23 cellular contexts compared by ENCODE assay signal in genomic region chr10:77377678-77378352, GRCh38.
DNase-seq lines count a peak whose midpoint lies in the region; ATAC-seq, FAIRE-seq and TF ChIP-seq lines count a peak whose summit lies in the region.
"Had no signal": no experiment of that assay in that cellular context is flagged by ENCODE, and none has a peak within 500 bp of the region (broad histone marks: within the 10 kb centered on the region; RNA-seq: fewer than 3 reads in every experiment).

No MANE protein-coding gene starts in this region.

- no peak for TF ChIP-seq EP300 in gastroesophageal sphincter (IDR thresholded peaks at IDR 0.05)

- H3K4me3 Mint-ChIP-seq in H9, result no peak overlapping the region
- no peak overlapping the region for H3K4me3 Mint-ChIP-seq in activated T-cell treated with anti-CD3 and anti-CD28 coated beads, Interleukin-2, amount 50 U/mL, for 72 hours
- H3K4me3 Mint-ChIP-seq: CD8-positive, alpha-beta T cell had no signal

- H3K4me2 ChIP-seq in H9 (ENCODE audit: insufficient read depth, insufficient read length, low read length), result no peak overlapping the region

- H3K4me1 Mint-ChIP-seq in H9, result peaks cover 9 to 14% of the 10 kb centered on the region in 2 experiments; a peak in 3 of 4 replicates
- H3K4me1 Mint-ChIP-seq in activated T-cell treated with anti-CD3 and anti-CD28 coated beads, Interleukin-2, amount 50 U/mL, for 72 hours (ENCODE audit: low read depth), result no peaks in the 10 kb centered on the region

- H2BK5ac ChIP-seq in H9 (ENCODE audit: insufficient read length, low read length), result no peak overlapping the region

- CTCF ChIA-PET in RWPE1 (lab: Yijun Ruan, JAX), result interaction anchor here (0.5 to 1.8 kb wide), 9 partner anchors 27 to 333 kb away, joined by 3 to 5 read pairs (median 3); no protein-coding TSS in a partner anchor

- no peak overlapping the region for H2BK120ac ChIP-seq in H9 (ENCODE audit: low read depth, low read length, poor library complexity, severe bottlenecking)

- H4K20me1 ChIP-seq in H9 (ENCODE audit: control insufficient read depth, insufficient read depth, insufficient read length), result no peaks in the 10 kb centered on the region

- no peak overlapping the region for H4K8ac ChIP-seq in H9 (replicated peaks; ENCODE audit: insufficient read length, low read depth, low read length)

- H3K14ac ChIP-seq in H9 (ENCODE audit: insufficient read depth, low read length), result no peak overlapping the region

- H3K79me1 ChIP-seq in H9 (ENCODE audit: insufficient read depth, low read depth, low read length, poor library complexity, severe bottlenecking), result no peaks in the 10 kb centered on the region

- no peak overlapping the region for H2BK20ac ChIP-seq in H9 (ENCODE audit: low read depth, low read length, poor library complexity, severe bottlenecking)

- H2AK5ac ChIP-seq in H9 (ENCODE audit: insufficient read length, low read length), result no peak overlapping the region

- no peak for TF ChIP-seq POLR2A in gastroesophageal sphincter (IDR thresholded peaks at IDR 0.05)

- peak; percentile 42 for DNase-seq in H9
- DNase-seq in RWPE1 (ENCODE audit: low spot score), result peak; percentile 41
- DNase-seq in pancreas, result peak in 2 of 6 donors; percentile 37 to 58
- no peak for DNase-seq in HCEC 1CT
- no peak for DNase-seq in activated T-cell treated with anti-CD3 and anti-CD28 coated beads, Interleukin-2, amount 50 U/mL, for 72 hours
- DNase-seq: activated CD4-positive, alpha-beta T cell treated with anti-CD3 and anti-CD28 coated beads, Interleukin-2, amount 50 U/mL, for 4 hours; activated naive CD4-positive, alpha-beta T cell treated with anti-CD3 and anti-CD28 coated beads, Interleukin-2, amount 50 U/mL, for 16 hours; activated T-cell treated with anti-CD3 and anti-CD28 coated beads for 4 hours; CD8-positive, alpha-beta T cell; foreskin melanocyte; KG1; left ventricle myocardium inferior; NCI-H1092 treated with DMSO at 0.1 percent for 48 hours; occipital lobe; stomach; SW 1271 had no signal

- no peak overlapping the region for H4K91ac ChIP-seq in H9 (ENCODE audit: insufficient read length, low read depth, low read length)

- no peaks in the 10 kb centered on the region; the same call in 1 of the 2 replicates for H3K27me3 ChIP-seq in H9 (ENCODE audit: insufficient read depth, low read length)
- no peaks in the 10 kb centered on the region for H3K27me3 ChIP-seq in gastroesophageal sphincter
- H3K27me3 ChIP-seq in pancreas, result no peaks in the 10 kb centered on the region
- H3K27me3 ChIP-seq: stomach had no signal

- no peak overlapping the region for H3K18ac ChIP-seq in H9 (ENCODE audit: insufficient read length, low read depth, low read length)

- peaks cover 3% of the 10 kb centered on the region; the same call in 1 of the 2 replicates for H3K27me3 Mint-ChIP-seq in H9 (ENCODE audit: low read depth)
- peaks cover 26% of the 10 kb centered on the region for H3K27me3 Mint-ChIP-seq in activated T-cell treated with anti-CD3 and anti-CD28 coated beads, Interleukin-2, amount 50 U/mL, for 72 hours (ENCODE audit: low read depth)

- H3K9me3 Mint-ChIP-seq in H9, result no peaks in the 10 kb centered on the region
- H3K9me3 Mint-ChIP-seq in activated T-cell treated with anti-CD3 and anti-CD28 coated beads, Interleukin-2, amount 50 U/mL, for 72 hours, result no peaks in the 10 kb centered on the region
- H3K9me3 Mint-ChIP-seq: CD8-positive, alpha-beta T cell had no signal

- no CpG with 5 or more reads among the region's 6 CpGs for WGBS in H9 (ENCODE audit: extremely low coverage, insufficient read length, low lambda C conversion rate)
- 49 to 63% methylated on average over 3 to 6 of the region's 6 CpGs for WGBS in gastroesophageal sphincter (ENCODE audit: low coverage in 1 of 2), 2 donors
- 23 to 28% methylated on average over 6 of the region's 6 CpGs for WGBS in pancreas, 2 donors

- no peak overlapping the region for H3K4ac ChIP-seq in H9 (ENCODE audit: low read depth, low read length)

- H3K36me3 Mint-ChIP-seq in H9 (ENCODE audit: insufficient read depth in 1 of 3, low read depth in 3 of 3), result no peaks in the 10 kb centered on the region; a peak in 1 of 7 replicates
- H3K36me3 Mint-ChIP-seq in activated T-cell treated with anti-CD3 and anti-CD28 coated beads, Interleukin-2, amount 50 U/mL, for 72 hours (ENCODE audit: insufficient read depth in 2 of 2), result no peaks in the 10 kb centered on the region
- H3K36me3 Mint-ChIP-seq: CD8-positive, alpha-beta T cell had no signal

- no peaks in the 10 kb centered on the region for H3K79me2 ChIP-seq in H9 (ENCODE audit: insufficient read depth, low read length)

- no peak overlapping the region for H3K56ac ChIP-seq in H9 (ENCODE audit: insufficient read length, low read depth, low read length)

- no peaks in the 10 kb centered on the region for H3K36me3 ChIP-seq in gastroesophageal sphincter
- no peaks in the 10 kb centered on the region for H3K36me3 ChIP-seq in pancreas
- H3K36me3 ChIP-seq: left ventricle myocardium inferior, stomach had no signal

- ATAC-seq in gastroesophageal sphincter, result no peak
- peak; percentile 82 to 89 (median 87) for ATAC-seq in pancreas
- ATAC-seq in HG03439 (IDR thresholded peaks at IDR 0.05; ENCODE audit: unreplicated experiment), result no peak
- no peak for ATAC-seq in HG02798 (IDR thresholded peaks at IDR 0.05; ENCODE audit: poor library complexity, unreplicated experiment)
- ATAC-seq in activated T-cell treated with anti-CD3 and anti-CD28 coated beads, Interleukin-2, amount 50 U/mL, for 72 hours (replicated peaks in 1 of 2), result no peak
- ATAC-seq: CD8-positive, alpha-beta T cell; sciatic nerve had no signal

- no peak overlapping the region for H2BK15ac ChIP-seq in H9 (ENCODE audit: low read depth, low read length)

- H3K4me1 ChIP-seq in H9 (ENCODE audit: insufficient read depth, low read length) (no peaks in the 10 kb centered on the region), gastroesophageal sphincter (peaks cover 3 to 68% (median 8%) of the 10 kb centered on the region in 3 donors), pancreas (peaks cover 32 to 41% (median 33%) of the 10 kb centered on the region in 3 donors)
- H3K4me1 ChIP-seq: left ventricle myocardium inferior had no signal

- no peak overlapping the region for H4K5ac ChIP-seq in H9 (ENCODE audit: insufficient read length, low read depth, low read length)

- no peak for FAIRE-seq in pancreas (lab: Jason Lieb, UNC)
- FAIRE-seq: H54, urothelium cell line had no signal

- no peak overlapping the region for H3K9ac ChIP-seq in H9 (ENCODE audit: extremely low read depth, insufficient read length, low read length)

- intact Hi-C loops in pancreas (cut with DNase I), result no loop called here

- no peak overlapping the region for H3T11ph ChIP-seq in H9 (ENCODE audit: low read length)

- POLR2A ChIA-PET in RWPE1 (lab: Yijun Ruan, JAX; ENCODE audit: low non-redundant PET), result no interaction called here

- H3K9me3 ChIP-seq in H9 (ENCODE audit: control insufficient read depth, low read depth, low read length) (no peaks in the 10 kb centered on the region), gastroesophageal sphincter (no peaks in the 10 kb centered on the region), pancreas (no peaks in the 10 kb centered on the region)
- H3K9me3 ChIP-seq: left ventricle myocardium inferior, stomach had no signal

- no peak overlapping the region for H3K4me3 ChIP-seq in gastroesophageal sphincter
- H3K4me3 ChIP-seq in pancreas, result no peak overlapping the region
- H3K4me3 ChIP-seq: coronary artery, left ventricle myocardium inferior, stomach had no signal

- TF ChIP-seq CTCF in H9 (conservative IDR thresholded peaks at IDR 0.05) (peak; percentile 63), RWPE1 (conservative IDR thresholded peaks at IDR 0.05; ENCODE audit: low read depth) (no peak), gastroesophageal sphincter (IDR thresholded peaks at IDR 0.05) (peak in 1 of 4 experiments; percentile 26), pancreas (IDR thresholded peaks at IDR 0.05) (no peak)

- no peak overlapping the region for H3K27ac Mint-ChIP-seq in H9
- no peak overlapping the region for H3K27ac Mint-ChIP-seq in activated T-cell treated with anti-CD3 and anti-CD28 coated beads, Interleukin-2, amount 50 U/mL, for 72 hours
- H3K27ac Mint-ChIP-seq: CD8-positive, alpha-beta T cell had no signal

- no peak overlapping the region for H3K27ac ChIP-seq in H9 (ENCODE audit: insufficient read length, low read depth, low read length)
- no peak overlapping the region for H3K27ac ChIP-seq in RWPE1
- H3K27ac ChIP-seq in gastroesophageal sphincter, result peak overlapping the region; percentile 44 to 84 (median 77)
- H3K27ac ChIP-seq in pancreas, result peak overlapping the region in 2 of 4 donors; percentile 46 to 61
- H3K27ac ChIP-seq: coronary artery, left ventricle myocardium inferior, stomach had no signal

- no peak overlapping the region for H3K23ac ChIP-seq in H9 (ENCODE audit: insufficient read length, low read depth, low read length)

- H2AFZ ChIP-seq in H9 (ENCODE audit: low read length), result no peak overlapping the region

- no peaks in the 10 kb centered on the region for H3K23me2 ChIP-seq in H9 (ENCODE audit: insufficient read length, low read depth, low read length, poor library complexity, severe bottlenecking)

- H2BK12ac ChIP-seq in H9 (ENCODE audit: insufficient read length, low read depth, low read length), result no peak overlapping the region

Comparison
In these comparisons a context has a peak if more than half of its experiments do, and no peak if none do; other contexts are left out.
1. DNase-seq: peak in H9 (single experiment) and RWPE1 (single experiment); none in HCEC 1CT (single experiment) and activated T-cell treated with anti-CD3 and anti-CD28 coated beads, Interleukin-2, amount 50 U/mL, for 72 hours (0 of 2).
2. H3K27ac ChIP-seq: peak in gastroesophageal sphincter (4 of 4); none in H9 (single experiment) and RWPE1 (single experiment).
3. ATAC-seq: peak in pancreas (4 of 4); none in gastroesophageal sphincter (single experiment), HG03439 (single experiment), HG02798 (single experiment) and activated T-cell treated with anti-CD3 and anti-CD28 coated beads, Interleukin-2, amount 50 U/mL, for 72 hours (0 of 2).